In genomic region chr2:37657471-37657870, GRCh38 we compare ENCODE assay signal across 1 cellular context.
TF ChIP-seq lines count a peak whose summit lies in the region.

No MANE protein-coding gene starts in this region.

TF ChIP-seq in endothelial cell of umbilical vein, 7 proteins besides CTCF, POLR2A, EP300 and RAD21:
- TF ChIP-seq GATA2 (IDR thresholded peaks at IDR 0.05; ENCODE audit: insufficient read depth, insufficient read length, low read depth, low read length) (no peak), POLR2AphosphoS5 (IDR thresholded peaks at IDR 0.05; ENCODE audit: insufficient read depth, low read depth, low read length) (no peak), EZH2 (IDR thresholded peaks at IDR 0.05; ENCODE audit: borderline replicate concordance, low read depth, low read length, severe bottlenecking) (no peak), JUN (IDR thresholded peaks at IDR 0.05; ENCODE audit: borderline replicate concordance, insufficient read depth, insufficient read length, low read depth) (no peak), MYC (IDR thresholded peaks at IDR 0.05; ENCODE audit: low read depth, low read length) (no peak), FOS (IDR thresholded peaks at IDR 0.05; ENCODE audit: borderline replicate concordance, insufficient read depth, low read length) (no peak)
- TF ChIP-seq, protein P1, sequence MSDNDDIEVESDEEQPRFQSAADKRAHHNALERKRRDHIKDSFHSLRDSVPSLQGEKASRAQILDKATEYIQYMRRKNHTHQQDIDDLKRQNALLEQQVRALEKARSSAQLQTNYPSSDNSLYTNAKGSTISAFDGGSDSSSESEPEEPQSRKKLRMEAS (IDR thresholded peaks at IDR 0.05; ENCODE audit: insufficient read depth, insufficient read length): no peak
